ENCODE assay signal across 1 cellular context in genomic region chr1:234735476-234735875, GRCh38.
TF ChIP-seq lines count a peak whose summit lies in the region.

No MANE protein-coding gene starts in this region.

TF ChIP-seq in GM23338, 12 proteins besides CTCF, POLR2A, EP300 and RAD21 (continued from another document):
- TF ChIP-seq, protein P1, sequence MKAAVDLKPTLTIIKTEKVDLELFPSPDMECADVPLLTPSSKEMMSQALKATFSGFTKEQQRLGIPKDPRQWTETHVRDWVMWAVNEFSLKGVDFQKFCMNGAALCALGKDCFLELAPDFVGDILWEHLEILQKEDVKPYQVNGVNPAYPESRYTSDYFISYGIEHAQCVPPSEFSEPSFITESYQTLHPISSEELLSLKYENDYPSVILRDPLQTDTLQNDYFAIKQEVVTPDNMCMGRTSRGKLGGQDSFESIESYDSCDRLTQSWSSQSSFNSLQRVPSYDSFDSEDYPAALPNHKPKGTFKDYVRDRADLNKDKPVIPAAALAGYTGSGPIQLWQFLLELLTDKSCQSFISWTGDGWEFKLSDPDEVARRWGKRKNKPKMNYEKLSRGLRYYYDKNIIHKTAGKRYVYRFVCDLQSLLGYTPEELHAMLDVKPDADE (IDR thresholded peaks at IDR 0.05), result no peak
- no peak for TF ChIP-seq CREB1 (CRISPR knock-in tag; IDR thresholded peaks at IDR 0.05; ENCODE audit: low read depth)
